8 cellular contexts compared by ENCODE assay signal in the genomic region with DNA sequence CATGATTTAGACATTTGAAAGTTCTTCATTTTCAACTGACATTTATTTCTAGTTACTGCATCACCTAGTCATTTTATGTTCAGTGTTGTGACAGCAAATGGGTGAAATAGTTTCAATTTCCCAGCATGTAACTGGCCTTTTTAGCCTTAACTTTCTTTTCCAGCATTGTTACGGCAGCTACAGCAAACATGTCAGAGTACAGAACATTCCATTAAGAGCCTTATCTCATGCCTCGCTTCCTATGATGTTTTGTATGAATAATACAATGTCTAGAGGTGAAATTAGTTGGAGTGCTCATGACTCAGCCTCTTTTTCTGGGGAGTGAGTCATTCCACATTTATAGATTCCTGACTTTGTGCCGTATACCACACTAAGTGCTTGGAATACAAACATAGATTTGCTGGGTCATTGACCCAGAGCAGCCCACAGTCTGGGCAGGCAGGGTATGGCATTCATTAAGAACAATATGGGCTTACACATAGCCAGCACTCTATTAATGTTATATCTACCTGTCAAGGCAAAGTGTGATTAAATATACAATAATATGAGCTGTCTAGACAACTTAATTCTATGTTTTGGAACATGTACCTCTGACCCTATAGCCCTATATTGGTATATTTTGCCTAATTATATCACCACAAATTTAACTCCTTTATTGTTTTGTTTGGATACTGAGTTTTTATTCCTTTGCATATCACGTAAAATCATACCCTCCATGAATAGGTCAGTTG.
DNase-seq lines count a peak whose midpoint lies in the region; ATAC-seq and TF ChIP-seq lines count a peak whose summit lies in the region.

No MANE protein-coding gene starts in this region.

- peaks cover 5% of the 10 kb centered on the region for H3K4me1 ChIP-seq in BE2C

- ATAC-seq in GM18909 (IDR thresholded peaks at IDR 0.05; ENCODE audit: poor library complexity, unreplicated experiment) = no peak

- no peaks in the 10 kb centered on the region for H3K27me3 ChIP-seq in BE2C

- no peaks in the 10 kb centered on the region for H3K36me3 ChIP-seq in BE2C

- peaks cover 49% of the 10 kb centered on the region for H3K9me3 Mint-ChIP-seq in nephron
- H3K9me3 Mint-ChIP-seq in immature natural killer cell = peaks cover 3 to 20% (median 11%) of the 10 kb centered on the region in 6 donors

- no peaks in the 10 kb centered on the region; the same call in 1 of the 2 replicates for H3K9me3 ChIP-seq in BE2C

- H3K27me3 Mint-ChIP-seq in nephron (ENCODE audit: low read depth) (no peaks in the 10 kb centered on the region), immature natural killer cell (ENCODE audit: low read depth in 3 of 3) (peaks cover 0 to 2% (median 2%) of the 10 kb centered on the region in 3 donors)

- H3K4me3 ChIP-seq in BE2C (ENCODE audit: low read depth, low read length) = no peak overlapping the region

- TF ChIP-seq CTCF in BE2C (IDR thresholded peaks at IDR 0.05; ENCODE audit: low read depth, low read length) (no peak), nephron (IDR thresholded peaks at IDR 0.05; ENCODE audit: unreplicated experiment in 3 of 3) (no peak), GM13976 (IDR thresholded peaks at IDR 0.05; ENCODE audit: borderline replicate concordance, control extremely low read depth, extremely low read depth, insufficient read depth, missing control alignments) (no peak)

- H3K4me1 Mint-ChIP-seq in nephron = no peaks in the 10 kb centered on the region
- no peaks in the 10 kb centered on the region for H3K4me1 Mint-ChIP-seq in immature natural killer cell

- in situ Hi-C loops in GM13976 (cut with MboI; ENCODE audit: low sequenced_read_pairs, unreplicated experiment) = no loop called here

- H3K36me3 Mint-ChIP-seq in nephron (ENCODE audit: low read depth) = peaks cover 21% of the 10 kb centered on the region
- H3K36me3 Mint-ChIP-seq in immature natural killer cell = no peaks in the 10 kb centered on the region

- H3K4me3 Mint-ChIP-seq in nephron (no peak overlapping the region), immature natural killer cell (no peak overlapping the region)

- peak; percentile 62 for DNase-seq in BE2C
- DNase-seq in NCI-H2081 treated with DMSO at 0.1 percent for 48 hours (lab: John Stamatoyannopoulos, UW) = peak; percentile 94
- DNase-seq in dermis blood vessel endothelial cell = peak; percentile 99
- DNase-seq in immature natural killer cell = no peak
- DNase-seq in GM19238 (ENCODE audit: insufficient read length, low spot score) = no peak
- no peak for DNase-seq in GM13976 (ENCODE audit: low spot score)

- H3K27ac Mint-ChIP-seq in nephron (peak overlapping the region; percentile 0 to 63 (median 31)), immature natural killer cell (no peak overlapping the region)

Comparison
In these comparisons a context has a peak if more than half of its experiments do, and no peak if none do; other contexts are left out.
1. DNase-seq: peak in BE2C (single experiment), NCI-H2081 treated with DMSO at 0.1 percent for 48 hours (single experiment) and dermis blood vessel endothelial cell (single experiment); none in immature natural killer cell (0 of 3), GM19238 (single experiment) and GM13976 (single experiment).
2. H3K27ac Mint-ChIP-seq: peak in nephron (3 of 3); none in immature natural killer cell (0 of 6).